1 cellular context compared by ENCODE assay signal in the genomic region with DNA sequence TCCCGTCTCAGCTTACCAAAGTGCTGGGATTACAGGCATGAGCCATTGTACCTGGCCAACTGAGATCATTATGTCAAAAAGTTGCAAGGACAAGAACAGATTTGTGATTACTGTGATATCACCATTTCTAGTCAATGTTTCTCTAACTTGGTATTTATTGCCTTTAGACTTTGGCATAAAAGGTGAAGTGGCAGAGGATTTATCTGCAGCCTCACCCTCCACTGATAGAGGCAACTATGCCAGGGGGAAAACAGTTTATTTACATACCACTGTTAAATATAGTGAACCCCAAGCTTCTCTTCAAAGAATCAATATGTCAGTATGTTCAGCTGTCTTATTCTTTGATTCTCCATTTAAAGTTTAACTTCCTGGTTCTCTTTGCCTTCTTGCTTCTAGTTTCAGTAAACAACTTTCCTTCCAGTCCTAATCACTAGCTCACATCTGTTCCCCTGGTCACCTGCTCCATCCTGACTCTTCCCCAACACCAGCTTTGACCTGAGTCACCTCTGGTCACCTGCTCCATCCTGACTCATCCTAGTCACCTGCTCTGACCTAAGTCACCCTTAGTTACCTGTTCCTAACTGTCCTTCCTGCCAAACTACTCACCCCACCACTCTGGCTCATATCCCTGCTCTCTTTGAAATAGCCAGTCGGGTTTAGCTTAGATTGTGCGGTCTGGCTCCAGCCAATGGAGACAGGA.
TF ChIP-seq lines count a peak whose summit lies in the region.

No MANE protein-coding gene starts in this region.

TF ChIP-seq in HepG2, 621 proteins besides CTCF, POLR2A, EP300 and RAD21:
- TF ChIP-seq FOSL2 (CRISPR knock-in tag; IDR thresholded peaks at IDR 0.05) (peak; percentile 68), ZNF232 (CRISPR knock-in tag; IDR thresholded peaks at IDR 0.05; ENCODE audit: borderline replicate concordance) (no peak), NR2F1 (CRISPR knock-in tag; IDR thresholded peaks at IDR 0.05) (peak in 1 of 2 experiments; percentile 36; a peak in 1 of 4 replicates), SRY (CRISPR knock-in tag; IDR thresholded peaks at IDR 0.05) (no peak), ZMYM4 (CRISPR knock-in tag; IDR thresholded peaks at IDR 0.05) (peak; percentile 25; the same call in 1 of the 2 replicates), ZNF614 (CRISPR knock-in tag; IDR thresholded peaks at IDR 0.05; ENCODE audit: borderline replicate concordance) (no peak), FOXA3 (CRISPR knock-in tag; IDR thresholded peaks at IDR 0.05) (peak; percentile 49), PHF8 (CRISPR knock-in tag; IDR thresholded peaks at IDR 0.05) (no peak), TCF12 (IDR thresholded peaks at IDR 0.05) (no peak), TCF12 (CRISPR knock-in tag; IDR thresholded peaks at IDR 0.05) (no peak), NR2F6 (IDR thresholded peaks at IDR 0.05) (no peak), NR2F6 (CRISPR knock-in tag; IDR thresholded peaks at IDR 0.05) (peak; percentile 21; the same call in 1 of the 2 replicates), NCOA2 (CRISPR knock-in tag; IDR thresholded peaks at IDR 0.05) (peak; percentile 30; the same call in 1 of the 2 replicates), ZNF567 (CRISPR knock-in tag; IDR thresholded peaks at IDR 0.05; ENCODE audit: borderline replicate concordance) (no peak), FOXP1 (IDR thresholded peaks at IDR 0.05) (no peak), FOXP1 (CRISPR knock-in tag; IDR thresholded peaks at IDR 0.05) (peak; percentile 44; the same call in 1 of the 2 replicates), ELF3 (CRISPR knock-in tag; IDR thresholded peaks at IDR 0.05) (0 out of 2 replicates have a peak, but pooled peaks have one; percentile 36), RXRB (CRISPR knock-in tag; IDR thresholded peaks at IDR 0.05; ENCODE audit: borderline replicate concordance) (peak; percentile 37; the same call in 1 of the 2 replicates)
- TF ChIP-seq, protein P1, sequence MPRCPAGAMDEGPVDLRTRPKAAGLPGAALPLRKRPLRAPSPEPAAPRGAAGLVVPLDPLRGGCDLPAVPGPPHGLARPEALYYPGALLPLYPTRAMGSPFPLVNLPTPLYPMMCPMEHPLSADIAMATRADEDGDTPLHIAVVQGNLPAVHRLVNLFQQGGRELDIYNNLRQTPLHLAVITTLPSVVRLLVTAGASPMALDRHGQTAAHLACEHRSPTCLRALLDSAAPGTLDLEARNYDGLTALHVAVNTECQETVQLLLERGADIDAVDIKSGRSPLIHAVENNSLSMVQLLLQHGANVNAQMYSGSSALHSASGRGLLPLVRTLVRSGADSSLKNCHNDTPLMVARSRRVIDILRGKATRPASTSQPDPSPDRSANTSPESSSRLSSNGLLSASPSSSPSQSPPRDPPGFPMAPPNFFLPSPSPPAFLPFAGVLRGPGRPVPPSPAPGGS (CRISPR knock-in tag; IDR thresholded peaks at IDR 0.05) = no peak
- TF ChIP-seq, protein P2, sequence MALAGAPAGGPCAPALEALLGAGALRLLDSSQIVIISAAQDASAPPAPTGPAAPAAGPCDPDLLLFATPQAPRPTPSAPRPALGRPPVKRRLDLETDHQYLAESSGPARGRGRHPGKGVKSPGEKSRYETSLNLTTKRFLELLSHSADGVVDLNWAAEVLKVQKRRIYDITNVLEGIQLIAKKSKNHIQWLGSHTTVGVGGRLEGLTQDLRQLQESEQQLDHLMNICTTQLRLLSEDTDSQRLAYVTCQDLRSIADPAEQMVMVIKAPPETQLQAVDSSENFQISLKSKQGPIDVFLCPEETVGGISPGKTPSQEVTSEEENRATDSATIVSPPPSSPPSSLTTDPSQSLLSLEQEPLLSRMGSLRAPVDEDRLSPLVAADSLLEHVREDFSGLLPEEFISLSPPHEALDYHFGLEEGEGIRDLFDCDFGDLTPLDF (CRISPR knock-in tag; IDR thresholded peaks at IDR 0.05) = no peak
- TF ChIP-seq, protein P3, sequence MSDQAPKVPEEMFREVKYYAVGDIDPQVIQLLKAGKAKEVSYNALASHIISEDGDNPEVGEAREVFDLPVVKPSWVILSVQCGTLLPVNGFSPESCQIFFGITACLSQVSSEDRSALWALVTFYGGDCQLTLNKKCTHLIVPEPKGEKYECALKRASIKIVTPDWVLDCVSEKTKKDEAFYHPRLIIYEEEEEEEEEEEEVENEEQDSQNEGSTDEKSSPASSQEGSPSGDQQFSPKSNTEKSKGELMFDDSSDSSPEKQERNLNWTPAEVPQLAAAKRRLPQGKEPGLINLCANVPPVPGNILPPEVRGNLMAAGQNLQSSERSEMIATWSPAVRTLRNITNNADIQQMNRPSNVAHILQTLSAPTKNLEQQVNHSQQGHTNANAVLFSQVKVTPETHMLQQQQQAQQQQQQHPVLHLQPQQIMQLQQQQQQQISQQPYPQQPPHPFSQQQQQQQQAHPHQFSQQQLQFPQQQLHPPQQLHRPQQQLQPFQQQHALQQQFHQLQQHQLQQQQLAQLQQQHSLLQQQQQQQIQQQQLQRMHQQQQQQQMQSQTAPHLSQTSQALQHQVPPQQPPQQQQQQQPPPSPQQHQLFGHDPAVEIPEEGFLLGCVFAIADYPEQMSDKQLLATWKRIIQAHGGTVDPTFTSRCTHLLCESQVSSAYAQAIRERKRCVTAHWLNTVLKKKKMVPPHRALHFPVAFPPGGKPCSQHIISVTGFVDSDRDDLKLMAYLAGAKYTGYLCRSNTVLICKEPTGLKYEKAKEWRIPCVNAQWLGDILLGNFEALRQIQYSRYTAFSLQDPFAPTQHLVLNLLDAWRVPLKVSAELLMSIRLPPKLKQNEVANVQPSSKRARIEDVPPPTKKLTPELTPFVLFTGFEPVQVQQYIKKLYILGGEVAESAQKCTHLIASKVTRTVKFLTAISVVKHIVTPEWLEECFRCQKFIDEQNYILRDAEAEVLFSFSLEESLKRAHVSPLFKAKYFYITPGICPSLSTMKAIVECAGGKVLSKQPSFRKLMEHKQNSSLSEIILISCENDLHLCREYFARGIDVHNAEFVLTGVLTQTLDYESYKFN (CRISPR knock-in tag; conservative IDR thresholded peaks at IDR 0.05) = peak; percentile 27; the same call in 1 of the 2 replicates
- TF ChIP-seq, protein P4, sequence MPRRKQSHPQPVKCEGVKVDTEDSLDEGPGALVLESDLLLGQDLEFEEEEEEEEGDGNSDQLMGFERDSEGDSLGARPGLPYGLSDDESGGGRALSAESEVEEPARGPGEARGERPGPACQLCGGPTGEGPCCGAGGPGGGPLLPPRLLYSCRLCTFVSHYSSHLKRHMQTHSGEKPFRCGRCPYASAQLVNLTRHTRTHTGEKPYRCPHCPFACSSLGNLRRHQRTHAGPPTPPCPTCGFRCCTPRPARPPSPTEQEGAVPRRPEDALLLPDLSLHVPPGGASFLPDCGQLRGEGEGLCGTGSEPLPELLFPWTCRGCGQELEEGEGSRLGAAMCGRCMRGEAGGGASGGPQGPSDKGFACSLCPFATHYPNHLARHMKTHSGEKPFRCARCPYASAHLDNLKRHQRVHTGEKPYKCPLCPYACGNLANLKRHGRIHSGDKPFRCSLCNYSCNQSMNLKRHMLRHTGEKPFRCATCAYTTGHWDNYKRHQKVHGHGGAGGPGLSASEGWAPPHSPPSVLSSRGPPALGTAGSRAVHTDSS (CRISPR knock-in tag; conservative IDR thresholded peaks at IDR 0.05) = no peak
- TF ChIP-seq, protein P5, sequence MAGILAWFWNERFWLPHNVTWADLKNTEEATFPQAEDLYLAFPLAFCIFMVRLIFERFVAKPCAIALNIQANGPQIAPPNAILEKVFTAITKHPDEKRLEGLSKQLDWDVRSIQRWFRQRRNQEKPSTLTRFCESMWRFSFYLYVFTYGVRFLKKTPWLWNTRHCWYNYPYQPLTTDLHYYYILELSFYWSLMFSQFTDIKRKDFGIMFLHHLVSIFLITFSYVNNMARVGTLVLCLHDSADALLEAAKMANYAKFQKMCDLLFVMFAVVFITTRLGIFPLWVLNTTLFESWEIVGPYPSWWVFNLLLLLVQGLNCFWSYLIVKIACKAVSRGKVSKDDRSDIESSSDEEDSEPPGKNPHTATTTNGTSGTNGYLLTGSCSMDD (CRISPR knock-in tag; IDR thresholded peaks at IDR 0.05) = no peak
- TF ChIP-seq, protein P6, sequence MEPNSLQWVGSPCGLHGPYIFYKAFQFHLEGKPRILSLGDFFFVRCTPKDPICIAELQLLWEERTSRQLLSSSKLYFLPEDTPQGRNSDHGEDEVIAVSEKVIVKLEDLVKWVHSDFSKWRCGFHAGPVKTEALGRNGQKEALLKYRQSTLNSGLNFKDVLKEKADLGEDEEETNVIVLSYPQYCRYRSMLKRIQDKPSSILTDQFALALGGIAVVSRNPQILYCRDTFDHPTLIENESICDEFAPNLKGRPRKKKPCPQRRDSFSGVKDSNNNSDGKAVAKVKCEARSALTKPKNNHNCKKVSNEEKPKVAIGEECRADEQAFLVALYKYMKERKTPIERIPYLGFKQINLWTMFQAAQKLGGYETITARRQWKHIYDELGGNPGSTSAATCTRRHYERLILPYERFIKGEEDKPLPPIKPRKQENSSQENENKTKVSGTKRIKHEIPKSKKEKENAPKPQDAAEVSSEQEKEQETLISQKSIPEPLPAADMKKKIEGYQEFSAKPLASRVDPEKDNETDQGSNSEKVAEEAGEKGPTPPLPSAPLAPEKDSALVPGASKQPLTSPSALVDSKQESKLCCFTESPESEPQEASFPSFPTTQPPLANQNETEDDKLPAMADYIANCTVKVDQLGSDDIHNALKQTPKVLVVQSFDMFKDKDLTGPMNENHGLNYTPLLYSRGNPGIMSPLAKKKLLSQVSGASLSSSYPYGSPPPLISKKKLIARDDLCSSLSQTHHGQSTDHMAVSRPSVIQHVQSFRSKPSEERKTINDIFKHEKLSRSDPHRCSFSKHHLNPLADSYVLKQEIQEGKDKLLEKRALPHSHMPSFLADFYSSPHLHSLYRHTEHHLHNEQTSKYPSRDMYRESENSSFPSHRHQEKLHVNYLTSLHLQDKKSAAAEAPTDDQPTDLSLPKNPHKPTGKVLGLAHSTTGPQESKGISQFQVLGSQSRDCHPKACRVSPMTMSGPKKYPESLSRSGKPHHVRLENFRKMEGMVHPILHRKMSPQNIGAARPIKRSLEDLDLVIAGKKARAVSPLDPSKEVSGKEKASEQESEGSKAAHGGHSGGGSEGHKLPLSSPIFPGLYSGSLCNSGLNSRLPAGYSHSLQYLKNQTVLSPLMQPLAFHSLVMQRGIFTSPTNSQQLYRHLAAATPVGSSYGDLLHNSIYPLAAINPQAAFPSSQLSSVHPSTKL (CRISPR knock-in tag; IDR thresholded peaks at IDR 0.05) = 0 out of 2 replicates have a peak, but pooled peaks have one; percentile 19
- TF ChIP-seq, protein P7, sequence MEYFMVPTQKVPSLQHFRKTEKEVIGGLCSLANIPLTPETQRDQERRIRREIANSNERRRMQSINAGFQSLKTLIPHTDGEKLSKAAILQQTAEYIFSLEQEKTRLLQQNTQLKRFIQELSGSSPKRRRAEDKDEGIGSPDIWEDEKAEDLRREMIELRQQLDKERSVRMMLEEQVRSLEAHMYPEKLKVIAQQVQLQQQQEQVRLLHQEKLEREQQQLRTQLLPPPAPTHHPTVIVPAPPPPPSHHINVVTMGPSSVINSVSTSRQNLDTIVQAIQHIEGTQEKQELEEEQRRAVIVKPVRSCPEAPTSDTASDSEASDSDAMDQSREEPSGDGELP (IDR thresholded peaks at IDR 0.05; ENCODE audit: borderline replicate concordance, low read depth) = peak; percentile 37; the same call in 1 of the 2 replicates
